Comparison of ENCODE assay signal across 16 cellular contexts in genomic region chr3:78908236-78908635, GRCh38.
"Had no signal": no experiment of that assay in that cellular context is flagged by ENCODE, and none has a peak within 500 bp of the region (broad histone marks: within the 10 kb centered on the region; RNA-seq: fewer than 3 reads in every experiment).

No MANE protein-coding gene starts in this region.

- H3K4me3 Mint-ChIP-seq: naive B cell; stimulated activated naive B cell treated with anti-CD40 and anti-IgM and Interleukin-4, amounts not matched to agents 10 μg/mL and 1 μg/mL and 100 μg/mL, for 72 hours; T-cell had no signal

- H3K27me3 Mint-ChIP-seq: naive B cell; stimulated activated naive B cell treated with anti-CD40 and anti-IgM and Interleukin-4, amounts not matched to agents 10 μg/mL and 1 μg/mL and 100 μg/mL, for 72 hours; T-cell had no signal

- H3K27ac Mint-ChIP-seq: naive B cell; stimulated activated naive B cell treated with anti-CD40 and anti-IgM and Interleukin-4, amounts not matched to agents 10 μg/mL and 1 μg/mL and 100 μg/mL, for 72 hours; T-cell had no signal

- H3K4me1 Mint-ChIP-seq: naive B cell; stimulated activated naive B cell treated with anti-CD40 and anti-IgM and Interleukin-4, amounts not matched to agents 10 μg/mL and 1 μg/mL and 100 μg/mL, for 72 hours; T-cell had no signal

- H3K4me3 ChIP-seq: coronary artery, hepatocyte, thyroid gland had no signal

- H3K36me3 Mint-ChIP-seq: naive B cell; stimulated activated naive B cell treated with anti-CD40 and anti-IgM and Interleukin-4, amounts not matched to agents 10 μg/mL and 1 μg/mL and 100 μg/mL, for 72 hours; T-cell had no signal

- H3K4me2 ChIP-seq: hepatocyte had no signal

- H3K27me3 ChIP-seq: hepatocyte, neutrophil, thyroid gland had no signal

- DNase-seq: activated naive CD4-positive, alpha-beta T cell treated with Interleukin-2 at 50 U/mL for 16 hours; activated T-cell treated with anti-CD3 and anti-CD28 coated beads for 4 hours; effector memory CD4-positive, alpha-beta T cell; naive B cell; retina; stimulated activated CD4-positive, alpha-beta T cell treated with anti-CD3 and anti-CD28 coated beads, Interleukin-15, amount 100 ng/mL, for 24 hours; stimulated activated CD4-positive, alpha-beta T cell treated with anti-CD3 and anti-CD28 coated beads, Interleukin-4, amount 100 ng/mL, for 1 hour; stimulated activated naive B cell treated with anti-CD40 and anti-IgM and Interleukin-4, amounts not matched to agents 10 μg/mL and 1 μg/mL and 100 μg/mL, for 72 hours; T-cell; T-helper 9 cell; thyroid gland had no signal

- H3K4me1 ChIP-seq: thyroid gland had no signal

- FAIRE-seq: keratinocyte, urothelium cell line had no signal

- H3K27ac ChIP-seq: coronary artery, hepatocyte, neutrophil, thyroid gland had no signal

- H3K36me3 ChIP-seq: neutrophil, thyroid gland had no signal

- H2AFZ ChIP-seq: hepatocyte had no signal

- H3K9me3 ChIP-seq: neutrophil, thyroid gland had no signal
